In genomic region chr4:28760003-28760402, GRCh38 we compare ENCODE assay signal across 34 cellular contexts.
"Had no signal": no experiment of that assay in that cellular context is flagged by ENCODE, and none has a peak within 500 bp of the region (broad histone marks: within the 10 kb centered on the region; RNA-seq: fewer than 3 reads in every experiment).

No MANE protein-coding gene starts in this region.

- H3K27me3 ChIP-seq: adrenal gland, ascending aorta, body of pancreas, brain microvascular endothelial cell, breast epithelium, cardiac muscle cell had no signal

- H3K27ac ChIP-seq: adrenal gland, ascending aorta, body of pancreas, brain microvascular endothelial cell, breast epithelium, cardiac muscle cell had no signal

- H3K36me3 ChIP-seq: adrenal gland, ascending aorta, brain microvascular endothelial cell, breast epithelium, cardiac muscle cell had no signal

- ATAC-seq: activated naive CD4-positive, alpha-beta T cell treated with anti-CD3 and anti-CD28 coated beads, Interleukin-2, amount 50 U/mL, for 72 hours; activated naive CD8-positive, alpha-beta T cell treated with anti-CD3 and anti-CD28 coated beads, Interleukin-2, amount 50 U/mL, for 24 hours; activated T-cell treated with anti-CD3 and anti-CD28 coated beads, Interleukin-2, amount 50 U/mL, for 4 hours; activated T-cell treated with anti-CD3 and anti-CD28 coated beads, Interleukin-2, amount 50 U/mL, for 72 hours; activated T-helper 17 cell treated with anti-CD3 and anti-CD28 coated beads, Interleukin-2, amount 50 U/mL, for 72 hours; body of pancreas had no signal

- H3K4me3 ChIP-seq: adrenal gland, ascending aorta, body of pancreas, breast epithelium, cardiac muscle cell had no signal

- H3K4me1 ChIP-seq: adrenal gland, ascending aorta, body of pancreas, breast epithelium had no signal

- DNase-seq: activated effector memory CD4-positive, alpha-beta T cell treated with anti-CD3 and anti-CD28 coated beads, Interleukin-2, amount 50 U/mL, for 16 hours; activated effector memory CD4-positive, alpha-beta T cell treated with Interleukin-2 at 50 U/mL for 16 hours; activated gamma-delta T cell; activated gamma-delta T cell treated with Interleukin-2 at 50 U/mL for 16 hours; activated naive CD4-positive, alpha-beta T cell; activated naive CD4-positive, alpha-beta T cell treated with anti-CD3 and anti-CD28 coated beads for 36 hours; activated naive CD4-positive, alpha-beta T cell treated with anti-CD3 and anti-CD28 coated beads, Interleukin-2, amount 10 ng/mL, durations not matched to agents 7 days and 5 days; activated naive CD4-positive, alpha-beta T cell treated with anti-CD3 and anti-CD28 coated beads, Interleukin-2, amount 50 U/mL, for 16 hours; activated naive CD4-positive, alpha-beta T cell treated with Interleukin-2 at 50 U/mL for 16 hours; activated naive CD8-positive, alpha-beta T cell treated with anti-CD3 and anti-CD28 coated beads for 36 hours; activated naive CD8-positive, alpha-beta T cell treated with anti-CD3 and anti-CD28 coated beads, Interleukin-2, amount 10 ng/mL, durations not matched to agents 7 days and 5 days; activated naive CD8-positive, alpha-beta T cell treated with anti-CD3 and anti-CD28 coated beads, Interleukin-2, amount 50 U/mL, for 24 hours; activated T-cell treated with anti-CD3 and anti-CD28 coated beads, Interleukin-2, amount 50 U/mL, for 1 hour; activated T-cell treated with anti-CD3 and anti-CD28 coated beads, Interleukin-2, amount 50 U/mL, for 24 hours; activated T-cell treated with anti-CD3 and anti-CD28 coated beads, Interleukin-2, amount 50 U/mL, for 4 hours; activated T-cell treated with anti-CD3 and anti-CD28 coated beads, Interleukin-2, amount 50 U/mL, for 48 hours; activated T-cell treated with anti-CD3 and anti-CD28 coated beads, Interleukin-2, amount 50 U/mL, for 72 hours; adrenal gland; amniotic stem cell; amygdala; anterior cingulate cortex; aorta; body of pancreas; brain microvascular endothelial cell; caudate nucleus; central memory CD4-positive, alpha-beta T cell; cerebellar nuclear complex had no signal

- FAIRE-seq: astrocyte, bronchial epithelial cell had no signal

- H3K9me3 ChIP-seq: adrenal gland, ascending aorta, body of pancreas, breast epithelium had no signal
